In genomic region chr10:58609525-58610150, GRCh38 we compare ENCODE assay signal across 19 cellular contexts.
"Had no signal": no experiment of that assay in that cellular context is flagged by ENCODE, and none has a peak within 500 bp of the region (broad histone marks: within the 10 kb centered on the region; RNA-seq: fewer than 3 reads in every experiment).

No MANE protein-coding gene starts in this region.

- H3K27ac ChIP-seq: WERI-Rb-1 had no signal

- H3K4me2 ChIP-seq: SK-N-SH had no signal

- H3K9me3 ChIP-seq: SK-N-SH had no signal

- H3K9ac ChIP-seq: SK-N-SH had no signal

- H3K36me3 ChIP-seq: WERI-Rb-1 had no signal

- DNase-seq: activated CD4-positive, alpha-beta memory T cell treated with anti-CD3 and anti-CD28 coated beads, Interleukin-2, amount 10 ng/mL, durations not matched to agents 7 days and 5 days; activated CD4-positive, alpha-beta T cell treated with anti-CD3 and anti-CD28 coated beads for 36 hours; activated CD4-positive, alpha-beta T cell treated with anti-CD3 and anti-CD28 coated beads, Interleukin-2, amount 50 U/mL, for 1 hour; activated gamma-delta T cell; activated naive CD4-positive, alpha-beta T cell treated with anti-CD3 and anti-CD28 coated beads for 36 hours; activated T-cell treated with anti-CD3 and anti-CD28 coated beads for 4 hours; activated T-cell treated with anti-CD3 and anti-CD28 coated beads, Interleukin-2, amount 50 U/mL, for 48 hours; Karpas-422; NCI-H1105 treated with DMSO at 0.1 percent for 48 hours; NCI-H1436 treated with DMSO at 0.1 percent for 48 hours; NCI-H187; NCI-H2081; NCI-H510A treated with DMSO at 0.1 percent for 48 hours; NCI-H69; PC-3; SIG-M5; SK-N-SH; T-helper 1 cell; WERI-Rb-1 had no signal

- H3K9me2 ChIP-seq: SK-N-SH had no signal
